Comparison of ENCODE assay signal across 8 cellular contexts in genomic region chr1:22018583-22019559, GRCh38. TPM values are rescaled to one million over a fixed set of nuclear protein-coding genes. Genes with fewer than 3 reads are reported as not detected.
DNase-seq lines count a peak whose midpoint lies in the region; ATAC-seq and FAIRE-seq lines count a peak whose summit lies in the region.

No MANE protein-coding gene starts in this region.

- no peaks in the 10 kb centered on the region for H3K4me1 ChIP-seq in small intestine (ENCODE audit: control insufficient read depth in 2 of 2, insufficient read depth in 1 of 2, low read depth in 1 of 2, low read length in 1 of 2)

- no peaks in the 10 kb centered on the region for H3K36me3 ChIP-seq in small intestine (ENCODE audit: control insufficient read depth in 2 of 2, insufficient read depth in 2 of 2, low read length in 2 of 2)

- DNase-seq in Ammon's horn (ENCODE audit: low spot score), result peak; percentile 23
- DNase-seq in OCI-M1 (lab: John Stamatoyannopoulos, UW), result peak; percentile 92
- DNase-seq in activated T-cell treated with anti-CD3 and anti-CD28 coated beads for 1 hour (ENCODE audit: low read depth), result peak; percentile 42
- peak; percentile 74 for DNase-seq in fibroblast of the conjunctiva (ENCODE audit: low read depth)
- peak; percentile 39 for DNase-seq in small intestine
- DNase-seq in NCI-H510A treated with DMSO at 0.1 percent for 48 hours (lab: John Stamatoyannopoulos, UW), result no peak
- no peak for DNase-seq in occipital lobe (lab: John Stamatoyannopoulos, UW)

- peak; percentile 70 for ATAC-seq in GM21381 (IDR thresholded peaks at IDR 0.05; ENCODE audit: unreplicated experiment)

- H3K9me3 ChIP-seq in small intestine (ENCODE audit: control insufficient read depth, low read depth), result no peaks in the 10 kb centered on the region

- no peaks in the 10 kb centered on the region for H3K27me3 ChIP-seq in small intestine (ENCODE audit: control insufficient read depth in 2 of 2, insufficient read depth in 2 of 2, low read length in 2 of 2)

- WGBS in small intestine, 3 donors, result 58 to 74% (median 68%) methylated on average over 10 of the region's 10 CpGs

- H3K4me3 ChIP-seq in small intestine (ENCODE audit: low read depth in 1 of 2, low read length in 2 of 2), result no peak overlapping the region

- peak overlapping the region in 1 of 2 donors; percentile 77 for H3K27ac ChIP-seq in small intestine (ENCODE audit: low read depth in 1 of 2, low read length in 1 of 2)

- no peak for FAIRE-seq in small intestine (lab: Jason Lieb, UNC)

RNA-seq across cellular contexts. Expression of gene CELA3A, which starts 17.4 kb away (rescaled TPM):
- 10 to 100 TPM in 1 of 3 donors, 1 to 10 TPM in 1, under 1 TPM in 1; 0.64 to 30.6 (median 8.1) TPM for polyA plus RNA-seq in small intestine
- not detected for total RNA-seq in occipital lobe

RNA-seq across cellular contexts. Expression of gene CDC42, which starts 33.6 kb away (rescaled TPM):
- polyA plus RNA-seq in small intestine, result 100 to 1,000 TPM; 175 to 246 (median 225) TPM
- 765 TPM for total RNA-seq in occipital lobe

RNA-seq across cellular contexts. Expression of gene CELA3B, which starts 42.0 kb away (rescaled TPM):
- 10 to 100 TPM in 1 of 3 donors, 1 to 10 TPM in 1, under 1 TPM in 1; 0.27 to 11.4 (median 4.1) TPM for polyA plus RNA-seq in small intestine
- not detected for total RNA-seq in occipital lobe

Comparison
In these comparisons a context has a peak if more than half of its experiments do, and no peak if none do; other contexts are left out.
1. DNase-seq: peak in Ammon's horn (single experiment), OCI-M1 (single experiment), activated T-cell treated with anti-CD3 and anti-CD28 coated beads for 1 hour (single experiment), fibroblast of the conjunctiva (single experiment) and small intestine (single experiment); none in NCI-H510A treated with DMSO at 0.1 percent for 48 hours (single experiment) and occipital lobe (single experiment).